ENCODE assay signal across 1 cellular context in the genomic region with DNA sequence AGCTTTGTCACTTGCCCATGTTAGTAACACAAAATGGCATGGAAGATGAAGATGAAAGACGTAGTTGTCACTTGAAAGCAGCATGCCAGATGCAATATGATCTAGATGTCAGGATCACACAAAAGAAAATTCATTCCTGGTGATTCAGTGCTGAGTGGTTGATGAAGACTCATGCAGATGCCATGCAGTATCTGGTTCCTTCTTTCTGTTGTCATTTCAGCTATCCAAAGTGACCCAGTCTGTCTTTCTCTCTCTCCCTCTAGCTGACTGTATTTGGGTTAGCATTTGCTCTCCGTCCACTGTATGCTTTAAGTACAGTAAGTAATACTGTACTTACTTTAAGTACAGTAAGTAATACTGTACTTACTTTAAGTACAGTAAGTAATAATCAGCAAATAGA.
TF ChIP-seq lines count a peak whose summit lies in the region.

No MANE protein-coding gene starts in this region.

TF ChIP-seq in H1, 55 proteins besides CTCF, POLR2A, EP300 and RAD21:
- TF ChIP-seq BACH1 (IDR thresholded peaks at IDR 0.05; ENCODE audit: low read length) (no peak), SIN3A (conservative IDR thresholded peaks at IDR 0.05 in 1 of 2, IDR thresholded peaks at IDR 0.05 in 1 of 2; ENCODE audit: low read depth in 1 of 2, low read length in 2 of 2) (no peak), PHF8 (conservative IDR thresholded peaks at IDR 0.05; ENCODE audit: low read depth, low read length) (no peak), ZNF274 (IDR thresholded peaks at IDR 0.05; ENCODE audit: borderline replicate concordance, extremely low read depth, low read length) (no peak), CREB1 (IDR thresholded peaks at IDR 0.05) (no peak), BCL11A (IDR thresholded peaks at IDR 0.05; ENCODE audit: low read depth in 2 of 2, low read length in 2 of 2) (no peak), BRCA1 (IDR thresholded peaks at IDR 0.05; ENCODE audit: low read depth, low read length) (no peak), SIX5 (IDR thresholded peaks at IDR 0.05; ENCODE audit: low read depth, low read length) (no peak), ATF2 (IDR thresholded peaks at IDR 0.05; ENCODE audit: low read length) (no peak), TEAD4 (IDR thresholded peaks at IDR 0.05; ENCODE audit: low read depth, low read length) (no peak)
